ENCODE assay signal across 1 cellular context in the genomic region with DNA sequence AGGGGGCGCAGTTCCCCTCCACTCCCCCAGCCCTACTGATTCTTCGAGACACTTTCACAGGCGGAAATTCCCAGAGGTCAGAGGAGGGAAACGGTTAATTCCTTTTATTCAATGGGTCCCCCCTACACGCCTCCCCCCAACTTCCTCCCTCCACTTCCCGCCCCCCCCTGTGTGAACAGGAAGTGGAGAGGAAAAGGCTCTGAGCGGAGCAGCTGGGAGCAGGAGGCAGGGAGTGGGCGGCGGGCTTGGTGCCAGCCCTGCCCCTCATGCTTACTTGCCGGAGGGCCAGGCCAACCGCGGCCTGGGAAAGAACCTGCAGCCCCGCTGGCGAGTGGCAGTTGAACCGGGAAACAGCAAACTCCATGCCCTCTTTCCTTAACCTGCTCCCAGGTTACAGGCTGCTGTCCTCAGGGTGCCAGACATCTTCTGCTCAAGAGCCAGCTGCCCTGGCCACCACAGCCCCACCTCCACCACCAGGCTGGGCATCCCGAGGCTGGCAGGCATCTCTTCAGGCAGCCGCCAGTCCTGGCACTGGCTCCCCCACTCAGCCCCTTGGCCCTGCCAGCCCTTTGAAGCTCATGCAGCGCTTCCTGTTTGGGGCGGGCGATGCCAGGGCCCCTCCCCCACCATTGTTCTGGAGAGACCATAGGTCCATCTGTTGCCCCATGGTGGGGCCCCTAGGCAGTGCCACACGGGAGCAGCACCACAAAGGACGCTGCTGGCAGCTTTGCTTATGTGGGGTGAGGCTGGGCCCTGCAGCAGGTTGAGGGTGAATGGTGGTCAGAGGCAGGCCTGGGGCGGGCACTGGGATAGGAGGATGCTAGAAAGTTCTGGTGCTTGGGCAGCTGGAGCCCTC.
TF ChIP-seq lines count a peak whose summit lies in the region.

No MANE protein-coding gene starts in this region.

TF ChIP-seq in liver, 16 proteins besides CTCF, POLR2A, EP300 and RAD21 (continued from another document):
- TF ChIP-seq YY1 (IDR thresholded peaks at IDR 0.05) (no peak), HNF4A (conservative IDR thresholded peaks at IDR 0.05) (peak in 1 of 2 donors; percentile 10), NR2F2 (IDR thresholded peaks at IDR 0.05) (peak; percentile 0), EGR1 (IDR thresholded peaks at IDR 0.05; ENCODE audit: low read depth in 2 of 2) (peak; percentile 29 to 32), FOXA1 (IDR thresholded peaks at IDR 0.05) (no peak), RXRA (IDR thresholded peaks at IDR 0.05) (no peak), GABPA (IDR thresholded peaks at IDR 0.05 in 1 of 2, conservative IDR thresholded peaks at IDR 0.05 in 1 of 2) (no peak), SP1 (IDR thresholded peaks at IDR 0.05) (no peak)
- TF ChIP-seq, protein P1, sequence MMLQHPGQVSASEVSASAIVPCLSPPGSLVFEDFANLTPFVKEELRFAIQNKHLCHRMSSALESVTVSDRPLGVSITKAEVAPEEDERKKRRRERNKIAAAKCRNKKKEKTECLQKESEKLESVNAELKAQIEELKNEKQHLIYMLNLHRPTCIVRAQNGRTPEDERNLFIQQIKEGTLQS (IDR thresholded peaks at IDR 0.05) = no peak
- TF ChIP-seq, protein P2, sequence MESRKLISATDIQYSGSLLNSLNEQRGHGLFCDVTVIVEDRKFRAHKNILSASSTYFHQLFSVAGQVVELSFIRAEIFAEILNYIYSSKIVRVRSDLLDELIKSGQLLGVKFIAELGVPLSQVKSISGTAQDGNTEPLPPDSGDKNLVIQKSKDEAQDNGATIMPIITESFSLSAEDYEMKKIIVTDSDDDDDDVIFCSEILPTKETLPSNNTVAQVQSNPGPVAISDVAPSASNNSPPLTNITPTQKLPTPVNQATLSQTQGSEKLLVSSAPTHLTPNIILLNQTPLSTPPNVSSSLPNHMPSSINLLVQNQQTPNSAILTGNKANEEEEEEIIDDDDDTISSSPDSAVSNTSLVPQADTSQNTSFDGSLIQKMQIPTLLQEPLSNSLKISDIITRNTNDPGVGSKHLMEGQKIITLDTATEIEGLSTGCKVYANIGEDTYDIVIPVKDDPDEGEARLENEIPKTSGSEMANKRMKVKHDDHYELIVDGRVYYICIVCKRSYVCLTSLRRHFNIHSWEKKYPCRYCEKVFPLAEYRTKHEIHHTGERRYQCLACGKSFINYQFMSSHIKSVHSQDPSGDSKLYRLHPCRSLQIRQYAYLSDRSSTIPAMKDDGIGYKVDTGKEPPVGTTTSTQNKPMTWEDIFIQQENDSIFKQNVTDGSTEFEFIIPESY (IDR thresholded peaks at IDR 0.05) = no peak
